Comparison of ENCODE assay signal across 1 cellular context in genomic region chr16:50468749-50469078, GRCh38.
TF ChIP-seq lines count a peak whose summit lies in the region.

No MANE protein-coding gene starts in this region.

TF ChIP-seq in HCT116, 20 proteins besides CTCF, POLR2A, EP300 and RAD21 (continued from another document):
- TF ChIP-seq REST (IDR thresholded peaks at IDR 0.05; ENCODE audit: low read depth): no peak
- no peak for TF ChIP-seq EZH2 (IDR thresholded peaks at IDR 0.05)
- TF ChIP-seq ZNF274 (IDR thresholded peaks at IDR 0.05; ENCODE audit: low read depth, low read length): no peak
